Comparison of ENCODE assay signal across 1 cellular context in the genomic region with DNA sequence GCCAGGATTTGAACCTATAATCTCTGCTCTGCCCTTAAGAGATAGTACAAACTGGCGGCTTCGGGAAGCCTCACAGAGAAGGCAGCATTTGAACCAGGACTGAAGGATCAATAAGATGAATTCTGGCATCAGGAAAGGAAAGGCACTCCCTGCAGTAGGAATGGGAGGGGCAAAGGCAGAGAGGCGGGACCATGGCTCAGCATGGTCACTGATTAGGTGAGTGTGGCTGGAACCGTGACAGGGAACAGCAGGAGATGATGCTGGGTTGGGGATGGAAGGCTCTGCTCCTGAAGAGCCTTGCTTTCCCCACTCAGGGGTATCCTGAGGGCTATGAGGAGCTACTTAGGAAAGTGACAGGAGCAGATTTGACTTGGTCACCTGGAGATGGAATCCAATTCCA.
TF ChIP-seq lines count a peak whose summit lies in the region.

No MANE protein-coding gene starts in this region.

TF ChIP-seq in H1, 55 proteins besides CTCF, POLR2A, EP300 and RAD21 (continued from another document):
- TF ChIP-seq CEBPB (IDR thresholded peaks at IDR 0.05; ENCODE audit: low read depth, low read length) (no peak), BRCA1 (IDR thresholded peaks at IDR 0.05; ENCODE audit: low read depth, low read length) (no peak), SIN3A (conservative IDR thresholded peaks at IDR 0.05 in 1 of 2, IDR thresholded peaks at IDR 0.05 in 1 of 2; ENCODE audit: low read depth in 1 of 2, low read length in 2 of 2) (no peak), SIX5 (IDR thresholded peaks at IDR 0.05; ENCODE audit: low read depth, low read length) (no peak), GTF2F1 (IDR thresholded peaks at IDR 0.05; ENCODE audit: borderline replicate concordance, low read depth, low read length) (no peak), ASH2L (IDR thresholded peaks at IDR 0.05; ENCODE audit: low read length) (no peak), SIRT6 (IDR thresholded peaks at IDR 0.05; ENCODE audit: low read length) (no peak), BCL11A (IDR thresholded peaks at IDR 0.05; ENCODE audit: low read depth in 2 of 2, low read length in 2 of 2) (no peak), EZH2 (IDR thresholded peaks at IDR 0.05; ENCODE audit: low read depth, low read length, severe bottlenecking) (no peak), POLR2AphosphoS5 (IDR thresholded peaks at IDR 0.05; ENCODE audit: low read depth, low read length) (no peak), TAF7 (optimal IDR thresholded peaks at IDR 0.05; ENCODE audit: borderline replicate concordance, low read depth, low read length) (no peak), TAF1 (IDR thresholded peaks at IDR 0.05; ENCODE audit: low read depth, low read length) (no peak), RFX5 (IDR thresholded peaks at IDR 0.05; ENCODE audit: borderline replicate concordance, low read depth, low read length) (no peak), SP2 (IDR thresholded peaks at IDR 0.05; ENCODE audit: low read length) (no peak)
